Comparison of ENCODE assay signal across 19 cellular contexts in the genomic region with DNA sequence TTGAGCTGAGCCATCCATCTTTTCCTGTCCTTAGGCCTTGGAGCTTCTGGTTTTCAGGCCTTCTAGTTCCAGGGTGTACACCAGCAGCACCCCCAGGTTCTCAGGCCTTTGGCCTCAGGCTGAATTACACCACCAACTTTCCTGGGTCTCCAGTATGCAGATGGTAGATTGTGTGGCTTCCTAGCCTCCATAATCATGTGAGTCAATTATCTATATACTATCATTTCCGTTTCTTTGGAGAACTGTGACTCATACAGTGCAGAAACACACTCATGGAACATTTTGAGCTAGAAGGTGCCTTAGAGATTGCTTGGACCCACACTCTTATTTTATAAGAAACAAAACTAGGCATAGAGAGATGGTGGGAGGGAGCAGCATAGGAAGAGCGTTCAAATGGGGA.
A peak's percentile ranks its signal among the peaks of the same experiment; 100 is the strongest.
DNase-seq lines count a peak whose midpoint lies in the region; ATAC-seq and TF ChIP-seq lines count a peak whose summit lies in the region.
"Had no signal": no experiment of that assay in that cellular context is flagged by ENCODE, and none has a peak within 500 bp of the region (broad histone marks: within the 10 kb centered on the region; RNA-seq: fewer than 3 reads in every experiment).

No MANE protein-coding gene starts in this region.

- H3K4me1 ChIP-seq in A673 (ENCODE audit: insufficient read depth, low read length, poor library complexity, severe bottlenecking) (no peaks in the 10 kb centered on the region), PC-3 (ENCODE audit: insufficient read depth, low read length) (no peaks in the 10 kb centered on the region), right cardiac atrium (ENCODE audit: control insufficient read depth, insufficient read depth, low read length) (peaks cover 2% of the 10 kb centered on the region), upper lobe of right lung (peaks cover 4% of the 10 kb centered on the region)
- H3K4me1 ChIP-seq: SJSA1, testis had no signal

- H3F3A ChIP-seq in PC-3 (ENCODE audit: low read length, unreplicated experiment): no peaks in the 10 kb centered on the region

- intact Hi-C loops in A673 (cut with micrococcal nuclease; ENCODE audit: unreplicated experiment) (no loop called here), PC-3 (cut with micrococcal nuclease) (no loop called here), right cardiac atrium (cut with DNase I) (loop anchor here in 1 of 4 donors (10.0 kb wide), 1 partner anchor 173 kb away; no protein-coding TSS in a partner anchor), upper lobe of right lung (cut with DNase I) (no loop called here)

- WGBS in right cardiac atrium: 83% methylated on average over 2 of the region's 2 CpGs

- no peak overlapping the region for H2AFZ ChIP-seq in PC-3 (ENCODE audit: low read length)

- H3K4me2 ChIP-seq in PC-3 (ENCODE audit: low read length): no peak overlapping the region

- no peak overlapping the region for H3K27ac ChIP-seq in A673 (ENCODE audit: low read depth, low read length, poor library complexity, severe bottlenecking)
- no peak overlapping the region for H3K27ac ChIP-seq in PC-3 (ENCODE audit: low read length)
- H3K27ac ChIP-seq in right cardiac atrium (ENCODE audit: low read length): no peak overlapping the region
- H3K27ac ChIP-seq in upper lobe of right lung: no peak overlapping the region
- H3K27ac ChIP-seq: SJSA1, skin epidermis, testis had no signal

- no peak for TF ChIP-seq CTCF in A673 (conservative IDR thresholded peaks at IDR 0.05; ENCODE audit: low read depth, low read length)
- TF ChIP-seq CTCF in PC-3 (conservative IDR thresholded peaks at IDR 0.05; ENCODE audit: low read depth, low read length): no peak
- no peak for TF ChIP-seq CTCF in epithelial cell of esophagus (IDR thresholded peaks at IDR 0.05; ENCODE audit: insufficient read depth, low read depth, low read length, missing control alignments)
- TF ChIP-seq CTCF in upper lobe of right lung (IDR thresholded peaks at IDR 0.05): no peak

- peaks cover 4% of the 10 kb centered on the region for H3K27me3 ChIP-seq in A673 (replicated peaks; ENCODE audit: insufficient read depth, low read depth, low read length, poor library complexity)
- no peaks in the 10 kb centered on the region for H3K27me3 ChIP-seq in PC-3 (ENCODE audit: low read length)
- H3K27me3 ChIP-seq in right cardiac atrium (ENCODE audit: control insufficient read depth, insufficient read depth): no peaks in the 10 kb centered on the region
- H3K27me3 ChIP-seq in upper lobe of right lung: no peaks in the 10 kb centered on the region
- H3K27me3 ChIP-seq: SJSA1, testis had no signal

- DNase-seq in A172 (ENCODE audit: low spot score) (peak; percentile 16), A673 (ENCODE audit: low spot score) (peak; percentile 23), PC-3 (peak; percentile 8), epithelial cell of esophagus (ENCODE audit: low read depth) (peak; percentile 19), right cardiac atrium (no peak), upper lobe of right lung (no peak)
- DNase-seq: aorta; Calu3; hypothalamus; kidney; naive thymus-derived CD4-positive, alpha-beta T cell; NCI-H1930; NCI-H446 treated with DMSO at 0.1 percent for 48 hours; stimulated activated CD4-positive, alpha-beta T cell treated with anti-CD3 and anti-CD28 coated beads, Interleukin-4, amount 100 ng/mL, for 24 hours; T1000; testis had no signal

- no peaks in the 10 kb centered on the region for H3K9me2 ChIP-seq in PC-3 (replicated peaks; ENCODE audit: low read length)

- no peak overlapping the region for H3K9ac ChIP-seq in PC-3 (ENCODE audit: low read length)

- POLR2A ChIA-PET in A673 (lab: Charles Lee; ENCODE audit: low non-redundant PET) (interaction anchor here (0.5 kb wide), 1 partner anchor 234 kb away, joined by 12 read pairs; no protein-coding TSS in a partner anchor), PC-3 (lab: Charles Lee; ENCODE audit: unreplicated experiment) (no interaction called here)

- BruUV-seq in A673 (replicated peaks; lab: Mats Ljungman, UMichigan) (no TSS peak), PC-3 (replicated peaks; lab: Mats Ljungman, UMichigan) (no TSS peak)

- no peaks in the 10 kb centered on the region for H3K79me2 ChIP-seq in PC-3 (ENCODE audit: low read length)

- CTCF ChIA-PET in A673 (lab: Charles Lee) (no interaction called here), PC-3 (lab: Charles Lee) (no interaction called here)

- H4K20me1 ChIP-seq in PC-3 (ENCODE audit: low read length): no peaks in the 10 kb centered on the region

- ATAC-seq in PC-3 (no peak; the same call in 1 of the 2 replicates), right cardiac atrium (no peak), upper lobe of right lung (no peak), GM19452 (IDR thresholded peaks at IDR 0.05; ENCODE audit: unreplicated experiment) (no peak)
- ATAC-seq: naive thymus-derived CD4-positive, alpha-beta T cell had no signal

- H3K36me3 ChIP-seq in A673 (ENCODE audit: insufficient read depth, low read length, poor library complexity, severe bottlenecking) (no peaks in the 10 kb centered on the region), PC-3 (ENCODE audit: low read depth, low read length) (no peaks in the 10 kb centered on the region), upper lobe of right lung (no peaks in the 10 kb centered on the region)
- H3K36me3 ChIP-seq: SJSA1 had no signal

- H3K4me3 ChIP-seq in A673 (ENCODE audit: low read depth, low read length, poor library complexity, severe bottlenecking) (no peak overlapping the region), PC-3 (ENCODE audit: low read length) (no peak overlapping the region), epithelial cell of esophagus (ENCODE audit: low read length) (no peak overlapping the region), right cardiac atrium (ENCODE audit: low read length) (no peak overlapping the region), upper lobe of right lung (no peak overlapping the region)
- H3K4me3 ChIP-seq: SJSA1, skin epidermis, testis had no signal

- H3K9me3 ChIP-seq in A673 (ENCODE audit: low read depth, low read length, poor library complexity, severe bottlenecking) (peaks cover 10% of the 10 kb centered on the region), PC-3 (ENCODE audit: low read length) (no peaks in the 10 kb centered on the region), right cardiac atrium (ENCODE audit: control insufficient read depth, low read length) (peaks cover 4% of the 10 kb centered on the region), upper lobe of right lung (peaks cover 7% of the 10 kb centered on the region)
- H3K9me3 ChIP-seq: SJSA1, testis had no signal

Comparison
In these comparisons a context has a peak if more than half of its experiments do, and no peak if none do; other contexts are left out.
1. DNase-seq: peak in A172 (single experiment), A673 (single experiment), PC-3 (single experiment) and epithelial cell of esophagus (single experiment); none in right cardiac atrium (0 of 3) and upper lobe of right lung (single experiment).